ENCODE assay signal across 1 cellular context in genomic region chr1:162197615-162198497, GRCh38.
A peak's percentile ranks its signal among the peaks of the same experiment; 100 is the strongest.
TF ChIP-seq lines count a peak whose summit lies in the region.

No MANE protein-coding gene starts in this region.

TF ChIP-seq in GM23338, 12 proteins besides CTCF, POLR2A, EP300 and RAD21 (continued from another document):
- TF ChIP-seq ZNF462 (CRISPR knock-in tag; IDR thresholded peaks at IDR 0.05) (peak; percentile 38; the same call in 1 of the 2 replicates), ZNF114 (CRISPR knock-in tag; IDR thresholded peaks at IDR 0.05) (no peak), ETS1 (IDR thresholded peaks at IDR 0.05) (no peak), STAT1 (IDR thresholded peaks at IDR 0.05; ENCODE audit: unreplicated experiment) (no peak), POLR2AphosphoS5 (IDR thresholded peaks at IDR 0.05; ENCODE audit: low read depth) (no peak), NANOG (IDR thresholded peaks at IDR 0.05; ENCODE audit: borderline replicate concordance) (peak; percentile 99), CREB1 (CRISPR knock-in tag; IDR thresholded peaks at IDR 0.05; ENCODE audit: low read depth) (peak; percentile 66), ZNF331 (CRISPR knock-in tag; IDR thresholded peaks at IDR 0.05; ENCODE audit: low read depth) (no peak)
